In genomic region chr5:168372351-168372946, GRCh38 we compare ENCODE assay signal across 21 cellular contexts.
DNase-seq lines count a peak whose midpoint lies in the region; ATAC-seq and TF ChIP-seq lines count a peak whose summit lies in the region.
"Had no signal": no experiment of that assay in that cellular context is flagged by ENCODE, and none has a peak within 500 bp of the region (broad histone marks: within the 10 kb centered on the region; RNA-seq: fewer than 3 reads in every experiment).

No MANE protein-coding gene starts in this region.

- no peaks in the 10 kb centered on the region for H3K9me3 ChIP-seq in vagina
- H3K9me3 ChIP-seq: BE2C, heart left ventricle, MG63, neutrophil had no signal

- no peaks in the 10 kb centered on the region for H3K4me1 ChIP-seq in vagina
- H3K4me1 ChIP-seq: BE2C, heart left ventricle had no signal

- no peaks in the 10 kb centered on the region for H3K27me3 ChIP-seq in vagina
- H3K27me3 ChIP-seq: MG63, neutrophil had no signal

- H3K36me3 ChIP-seq in vagina = no peaks in the 10 kb centered on the region
- H3K36me3 ChIP-seq: BE2C, heart left ventricle, MG63, neutrophil had no signal

- H3K4me3 ChIP-seq in vagina = no peak overlapping the region
- H3K4me3 ChIP-seq: GM23338, heart left ventricle, MG63 had no signal

- no peak for TF ChIP-seq CTCF in vagina (IDR thresholded peaks at IDR 0.05)

- H3K27ac ChIP-seq in vagina = no peak overlapping the region
- H3K27ac ChIP-seq: heart left ventricle, neutrophil had no signal

- DNase-seq in germinal center (ENCODE audit: low spot score) = peak; percentile 37
- DNase-seq in vagina (ENCODE audit: extremely low spot score in 2 of 2) = no peak
- DNase-seq in CD1c-positive myeloid dendritic cell (ENCODE audit: extremely low spot score) = no peak
- no peak for DNase-seq in DMS 273 (lab: John Stamatoyannopoulos, UW; ENCODE audit: unreplicated experiment)
- DNase-seq: activated CD4-positive, alpha-beta memory T cell treated with anti-CD3 and anti-CD28 coated beads, Interleukin-2, amount 10 ng/mL, durations not matched to agents 7 days and 5 days; activated T-cell treated with anti-CD3 and anti-CD28 coated beads, Interleukin-2, amount 50 U/mL, for 48 hours; BE2C; DMS 273 treated with DMSO at 0.1 percent for 48 hours; effector memory CD8-positive, alpha-beta T cell; GDM1; heart left ventricle; immature natural killer cell; MG63; NCI-H187 treated with DMSO at 0.1 percent for 48 hours; SHP77 treated with DMSO at 0.1 percent for 48 hours had no signal

- intact Hi-C loops in vagina (cut with DNase I) = no loop called here

- no peak for TF ChIP-seq POLR2A in vagina (IDR thresholded peaks at IDR 0.05)

- peak; percentile 60 for ATAC-seq in GM18909 (IDR thresholded peaks at IDR 0.05; ENCODE audit: poor library complexity, unreplicated experiment)
- peak; percentile 80 for ATAC-seq in GM21786 (IDR thresholded peaks at IDR 0.05; ENCODE audit: unreplicated experiment)
- peak; percentile 80 for ATAC-seq in HG03159 (IDR thresholded peaks at IDR 0.05; ENCODE audit: unreplicated experiment)
- ATAC-seq: effector memory CD8-positive, alpha-beta T cell; GM23338; heart left ventricle; WTC11 had no signal
